1 cellular context compared by ENCODE assay signal in genomic region chr10:62924344-62924748, GRCh38.
TF ChIP-seq lines count a peak whose summit lies in the region.

No MANE protein-coding gene starts in this region.

TF ChIP-seq in HEK293, 187 proteins besides CTCF, POLR2A, EP300 and RAD21 (continued from another document):
- TF ChIP-seq ZNF704 (tag by site-specific recombination; IDR thresholded peaks at IDR 0.05) (no peak), ZNF623 (tag by site-specific recombination; IDR thresholded peaks at IDR 0.05) (no peak), KLF1 (tag by site-specific recombination; IDR thresholded peaks at IDR 0.05) (peak; percentile 73)
TF ChIP-seq in HEK293: peak in this region for 1.
